ENCODE assay signal across 1 cellular context in genomic region chr7:120837599-120837998, GRCh38.
TF ChIP-seq lines count a peak whose summit lies in the region.

No MANE protein-coding gene starts in this region.

TF ChIP-seq in GM23338, 12 proteins besides CTCF, POLR2A, EP300 and RAD21 (continued from another document):
- no peak for TF ChIP-seq ZNF462 (CRISPR knock-in tag; IDR thresholded peaks at IDR 0.05)
- no peak for TF ChIP-seq EZH2 (IDR thresholded peaks at IDR 0.05; ENCODE audit: low read depth, unreplicated experiment)
- TF ChIP-seq JUNB (IDR thresholded peaks at IDR 0.05; ENCODE audit: unreplicated experiment): no peak
